In the genomic region with DNA sequence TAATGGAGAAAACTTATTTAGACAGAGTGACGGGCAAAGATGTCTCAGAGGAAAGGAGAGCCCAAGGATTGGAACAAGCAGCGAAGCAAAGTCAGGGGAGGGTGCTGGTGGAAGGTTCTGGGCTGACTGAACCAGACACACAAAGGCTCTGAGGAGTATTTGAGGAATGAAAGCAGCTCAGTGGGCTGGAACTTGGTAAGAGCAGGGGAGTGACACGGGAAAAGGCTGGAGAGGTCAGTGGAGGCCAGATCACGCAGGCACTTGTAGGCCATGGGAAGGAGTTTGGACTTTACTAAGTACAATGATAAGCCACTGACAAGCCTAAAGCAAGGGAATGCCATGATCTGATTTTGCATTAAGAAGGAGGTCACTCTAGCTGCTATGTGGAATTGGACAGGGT, we compare ENCODE assay signal across 16 cellular contexts.
"Had no signal": no experiment of that assay in that cellular context is flagged by ENCODE, and none has a peak within 500 bp of the region (broad histone marks: within the 10 kb centered on the region; RNA-seq: fewer than 3 reads in every experiment).

No MANE protein-coding gene starts in this region.

- H3K36me3 ChIP-seq: breast epithelium, gastroesophageal sphincter, thoracic aorta had no signal

- H3K9me3 Mint-ChIP-seq: activated B cell treated with CpG ODN at 0.5 μM for 24 hours, neural crest cell had no signal

- H3K4me1 Mint-ChIP-seq: neural crest cell had no signal

- H3K4me3 Mint-ChIP-seq: activated B cell treated with CpG ODN at 0.5 μM for 24 hours; activated CD8-positive, alpha-beta T cell treated with anti-CD3 and anti-CD28 coated beads, Interleukin-2, amount 10 ng/mL, durations not matched to agents 7 days and 5 days; neural crest cell had no signal

- H3K4me3 ChIP-seq: breast epithelium, dorsolateral prefrontal cortex, gastroesophageal sphincter, thoracic aorta had no signal

- H3K27me3 ChIP-seq: gastroesophageal sphincter had no signal

- H3K27me3 Mint-ChIP-seq: activated B cell treated with CpG ODN at 0.5 μM for 24 hours had no signal

- H3K9me3 ChIP-seq: breast epithelium, gastroesophageal sphincter, thoracic aorta had no signal

- DNase-seq: activated B cell treated with CpG ODN at 0.5 μM for 24 hours; activated CD4-positive, alpha-beta T cell treated with anti-CD3 and anti-CD28 coated beads for 48 hours; activated CD8-positive, alpha-beta memory T cell treated with anti-CD3 and anti-CD28 coated beads, Interleukin-2, amount 50 U/mL, for 4 hours; activated CD8-positive, alpha-beta T cell treated with anti-CD3 and anti-CD28 coated beads, Interleukin-2, amount 10 ng/mL, durations not matched to agents 7 days and 5 days; activated gamma-delta T cell treated with Interleukin-2 at 50 U/mL for 16 hours; aorta; dorsolateral prefrontal cortex; left ventricle myocardium superior; mesenchymal stem cell; stimulated activated CD4-positive, alpha-beta T cell treated with anti-CD3 and anti-CD28 coated beads, Interleukin-1b, Interleukin-23, amount 100 ng/mL, for 48 hours; T-helper 2 cell had no signal

- ATAC-seq: activated CD8-positive, alpha-beta T cell treated with anti-CD3 and anti-CD28 coated beads, Interleukin-2, amount 10 ng/mL, durations not matched to agents 7 days and 5 days; gastroesophageal sphincter; left ventricle myocardium superior; sciatic nerve had no signal

- H3K27ac Mint-ChIP-seq: activated B cell treated with CpG ODN at 0.5 μM for 24 hours; activated CD8-positive, alpha-beta T cell treated with anti-CD3 and anti-CD28 coated beads, Interleukin-2, amount 10 ng/mL, durations not matched to agents 7 days and 5 days had no signal

- H3K4me1 ChIP-seq: breast epithelium had no signal

- H3K27ac ChIP-seq: breast epithelium, dorsolateral prefrontal cortex, gastroesophageal sphincter, thoracic aorta had no signal
